ENCODE assay signal across 8 cellular contexts in genomic region chr7:73410541-73411131, GRCh38. TPM values are rescaled to one million over a fixed set of nuclear protein-coding genes. Genes with fewer than 3 reads are reported as not detected.
DNase-seq lines count a peak whose midpoint lies in the region; ATAC-seq and TF ChIP-seq lines count a peak whose summit lies in the region.
"Not testable (repeated sequence)": the region's sequence is repeated elsewhere in the genome, so short reads cannot be mapped to it uniquely, and the experiment has no call there.

No MANE protein-coding gene starts in this region.

- not testable (repeated sequence) for H3K27me3 ChIP-seq in adipocyte (replicated peaks; ENCODE audit: control insufficient read depth, insufficient read depth, low read length); colonic mucosa

- TF ChIP-seq CTCF in colonic mucosa (IDR thresholded peaks at IDR 0.05); nephron (IDR thresholded peaks at IDR 0.05; ENCODE audit: unreplicated experiment in 3 of 3): not testable (repeated sequence)

- H3K9me3 ChIP-seq in adipocyte (ENCODE audit: control insufficient read depth, low read length); colonic mucosa: not testable (repeated sequence)

- H3K27ac Mint-ChIP-seq in nephron = peak overlapping the region in 2 of 3 experiments; percentile 53 to 87
- H3K27ac Mint-ChIP-seq in stimulated activated memory B cell treated with anti-CD40 and anti-IgM and Interleukin-4, amounts not matched to agents 10 μg/mL and 1 μg/mL and 100 μg/mL, for 72 hours = not testable (repeated sequence)

- H3K4me3 Mint-ChIP-seq in nephron; stimulated activated memory B cell treated with anti-CD40 and anti-IgM and Interleukin-4, amounts not matched to agents 10 μg/mL and 1 μg/mL and 100 μg/mL, for 72 hours: not testable (repeated sequence)

- not testable (repeated sequence) for H3K36me3 Mint-ChIP-seq in nephron (ENCODE audit: low read depth); stimulated activated memory B cell treated with anti-CD40 and anti-IgM and Interleukin-4, amounts not matched to agents 10 μg/mL and 1 μg/mL and 100 μg/mL, for 72 hours

- not testable (repeated sequence) for H3K9ac ChIP-seq in adipocyte (ENCODE audit: low read length); colonic mucosa (ENCODE audit: low read depth in 2 of 2, low read length in 2 of 2)

- not testable (repeated sequence) for H3K4me1 ChIP-seq in adipocyte (ENCODE audit: control insufficient read depth, insufficient read depth, low read length); colonic mucosa

- H3K4me3 ChIP-seq in adipocyte (ENCODE audit: low read length); colonic mucosa: not testable (repeated sequence)

- H3K27me3 Mint-ChIP-seq in nephron (ENCODE audit: low read depth); stimulated activated memory B cell treated with anti-CD40 and anti-IgM and Interleukin-4, amounts not matched to agents 10 μg/mL and 1 μg/mL and 100 μg/mL, for 72 hours: not testable (repeated sequence)

- H3K36me3 ChIP-seq in adipocyte (ENCODE audit: control insufficient read depth, insufficient read depth, low read length, severe bottlenecking); colonic mucosa: not testable (repeated sequence)

- not testable (repeated sequence) for H3K9me3 Mint-ChIP-seq in nephron; stimulated activated memory B cell treated with anti-CD40 and anti-IgM and Interleukin-4, amounts not matched to agents 10 μg/mL and 1 μg/mL and 100 μg/mL, for 72 hours

- not testable (repeated sequence) for H3K27ac ChIP-seq in colonic mucosa

- intact Hi-C loops in colonic mucosa (cut with DNase I); Right ventricle myocardium inferior (cut with DNase I): not testable (repeated sequence)

- DNase-seq in C1 segment of cervical spinal cord (lab: John Stamatoyannopoulos, UW) (peak in 10 of 14 donors; percentile 3 to 62 (median 42)), NCI-H460 (ENCODE audit: extremely low read depth, low read depth) (peak; percentile 50), adipocyte (ENCODE audit: low read depth) (peak; percentile 58), colonic mucosa (peak; percentile 57), Right ventricle myocardium inferior (ENCODE audit: missing footprints) (peak; percentile 76), islet precursor cell (peak; percentile 79)

- H3K4me1 Mint-ChIP-seq in nephron; stimulated activated memory B cell treated with anti-CD40 and anti-IgM and Interleukin-4, amounts not matched to agents 10 μg/mL and 1 μg/mL and 100 μg/mL, for 72 hours: not testable (repeated sequence)

- ATAC-seq in Right ventricle myocardium inferior = peak; percentile 97
- ATAC-seq in stimulated activated memory B cell treated with anti-CD40 and anti-IgM and Interleukin-4, amounts not matched to agents 10 μg/mL and 1 μg/mL and 100 μg/mL, for 72 hours = peak; percentile 55

RNA-seq across cellular contexts. Expression of gene FZD9, which starts 22.9 kb away (rescaled TPM):
- total RNA-seq in NCI-H460 (2014; rRNA removed; shearing (Covaris generic)) = 5.0 and 5.7 TPM in 2 replicates
- 6.6 and 9.8 TPM in 2 replicates for polyA plus RNA-seq in NCI-H460 (2014; cell fraction: nucleus; rRNA removed)
- under 1 TPM; 0.35 to 0.37 TPM for total RNA-seq in colonic mucosa
- total RNA-seq in Right ventricle myocardium inferior = 0.46 TPM
